Comparison of ENCODE assay signal across 28 cellular contexts in genomic region chr4:145792429-145792828, GRCh38.
"Had no signal": no experiment of that assay in that cellular context is flagged by ENCODE, and none has a peak within 500 bp of the region (broad histone marks: within the 10 kb centered on the region; RNA-seq: fewer than 3 reads in every experiment).

No MANE protein-coding gene starts in this region.

- H3K4me1 Mint-ChIP-seq: natural killer cell; neural progenitor cell; stimulated activated effector memory CD8-positive, alpha-beta T cell treated with anti-CD3 and anti-CD28 coated beads, Interleukin-12 subunit alpha, Interleukin-12 subunit beta, amount 100 ng/mL, for 72 hours had no signal

- H3K4me2 ChIP-seq: neural progenitor cell had no signal

- H3K4me3 ChIP-seq: neural progenitor cell, ovary, right lobe of liver, sigmoid colon, stomach, thoracic aorta, thyroid gland, tibial nerve, upper lobe of left lung, vagina had no signal

- H3K27me3 Mint-ChIP-seq: progenitor cell of endocrine pancreas; stimulated activated naive B cell treated with anti-CD40 and anti-IgM and Interleukin-4, amounts not matched to agents 10 μg/mL and 1 μg/mL and 100 μg/mL, for 72 hours; stimulated activated naive CD8-positive, alpha-beta T cell treated with anti-CD3 and anti-CD28 coated beads, Interleukin-15, Interleukin-2, amounts not matched to agents 100 ng/mL and 50 ng/mL, for 24 hours had no signal

- H2AFZ ChIP-seq: neural progenitor cell, parathyroid adenoma had no signal

- H3K27ac Mint-ChIP-seq: natural killer cell; nephron; neural progenitor cell; progenitor cell of endocrine pancreas; stimulated activated effector memory CD8-positive, alpha-beta T cell treated with anti-CD3 and anti-CD28 coated beads, Interleukin-12 subunit alpha, Interleukin-12 subunit beta, amount 100 ng/mL, for 72 hours; stimulated activated naive B cell treated with anti-CD40 and anti-IgM and Interleukin-4, amounts not matched to agents 10 μg/mL and 1 μg/mL and 100 μg/mL, for 72 hours; stimulated activated naive CD8-positive, alpha-beta T cell treated with anti-CD3 and anti-CD28 coated beads, Interleukin-15, Interleukin-2, amounts not matched to agents 100 ng/mL and 50 ng/mL, for 24 hours had no signal

- H3K27me3 ChIP-seq: neural progenitor cell, ovary, right lobe of liver, sigmoid colon, stomach, thyroid gland, tibial nerve, upper lobe of left lung, vagina had no signal

- H3K27ac ChIP-seq: neural progenitor cell, ovary, parathyroid adenoma, right lobe of liver, sigmoid colon, stomach, thoracic aorta, thyroid gland, tibial nerve, upper lobe of left lung, vagina had no signal

- DNase-seq: natural killer cell; occipital lobe; ovary; posterior cingulate gyrus; retina; right cardiac atrium; right lobe of liver; sigmoid colon; small intestine; stimulated activated CD4-positive, alpha-beta T cell treated with anti-CD3 and anti-CD28 coated beads, Interleukin-15, amount 100 ng/mL, for 24 hours; stimulated activated CD4-positive, alpha-beta T cell treated with anti-CD3 and anti-CD28 coated beads, Interleukin-2, amount 100 ng/mL, for 24 hours; stimulated activated CD4-positive, alpha-beta T cell treated with anti-CD3 and anti-CD28 coated beads, Interleukin-2, amount 100 ng/mL, for 48 hours; stimulated activated CD4-positive, alpha-beta T cell treated with anti-CD3 and anti-CD28 coated beads, Interleukin-4, amount 100 ng/mL, for 24 hours; stimulated activated naive B cell treated with anti-CD40 and anti-IgM and Interleukin-4, amounts not matched to agents 10 μg/mL and 1 μg/mL and 100 μg/mL, for 72 hours; stimulated activated naive CD4-positive, alpha-beta T cell treated with Interleukin-2 at 50 U/mL for 16 hours; stomach; thyroid gland; trophoblast cell; upper lobe of left lung had no signal

- H3K9me3 ChIP-seq: ovary, right lobe of liver, sigmoid colon, stomach, thoracic aorta, thyroid gland, tibial nerve, upper lobe of left lung, vagina had no signal

- H3K4me1 ChIP-seq: neural progenitor cell, parathyroid adenoma, right lobe of liver, sigmoid colon, stomach, tibial nerve, upper lobe of left lung, vagina had no signal

- H3K9me3 Mint-ChIP-seq: natural killer cell; nephron; neural progenitor cell; stimulated activated effector memory CD8-positive, alpha-beta T cell treated with anti-CD3 and anti-CD28 coated beads, Interleukin-12 subunit alpha, Interleukin-12 subunit beta, amount 100 ng/mL, for 72 hours; stimulated activated naive B cell treated with anti-CD40 and anti-IgM and Interleukin-4, amounts not matched to agents 10 μg/mL and 1 μg/mL and 100 μg/mL, for 72 hours; stimulated activated naive CD8-positive, alpha-beta T cell treated with anti-CD3 and anti-CD28 coated beads, Interleukin-15, Interleukin-2, amounts not matched to agents 100 ng/mL and 50 ng/mL, for 24 hours had no signal

- H3K36me3 Mint-ChIP-seq: natural killer cell; stimulated activated effector memory CD8-positive, alpha-beta T cell treated with anti-CD3 and anti-CD28 coated beads, Interleukin-12 subunit alpha, Interleukin-12 subunit beta, amount 100 ng/mL, for 72 hours had no signal

- H3K4me3 Mint-ChIP-seq: natural killer cell; nephron; neural progenitor cell; stimulated activated effector memory CD8-positive, alpha-beta T cell treated with anti-CD3 and anti-CD28 coated beads, Interleukin-12 subunit alpha, Interleukin-12 subunit beta, amount 100 ng/mL, for 72 hours; stimulated activated naive B cell treated with anti-CD40 and anti-IgM and Interleukin-4, amounts not matched to agents 10 μg/mL and 1 μg/mL and 100 μg/mL, for 72 hours; stimulated activated naive CD8-positive, alpha-beta T cell treated with anti-CD3 and anti-CD28 coated beads, Interleukin-15, Interleukin-2, amounts not matched to agents 100 ng/mL and 50 ng/mL, for 24 hours had no signal

- H3K79me2 ChIP-seq: parathyroid adenoma had no signal

- H3K36me3 ChIP-seq: neural progenitor cell, ovary, right lobe of liver, thoracic aorta, thyroid gland, tibial nerve, upper lobe of left lung, vagina had no signal

- ATAC-seq: natural killer cell; right lobe of liver; stimulated activated effector memory CD8-positive, alpha-beta T cell treated with anti-CD3 and anti-CD28 coated beads, Interleukin-12 subunit alpha, Interleukin-12 subunit beta, amount 100 ng/mL, for 72 hours; stimulated activated naive B cell treated with anti-CD40 and anti-IgM and Interleukin-4, amounts not matched to agents 10 μg/mL and 1 μg/mL and 100 μg/mL, for 72 hours had no signal
